Comparison of ENCODE assay signal across 7 cellular contexts in genomic region chr2:105373895-105374401, GRCh38. TPM values are rescaled to one million over a fixed set of nuclear protein-coding genes. Genes with fewer than 3 reads are reported as not detected.
DNase-seq lines count a peak whose midpoint lies in the region; ATAC-seq and TF ChIP-seq lines count a peak whose summit lies in the region.

No MANE protein-coding gene starts in this region.

- no peaks in the 10 kb centered on the region for H3K36me3 Mint-ChIP-seq in neural crest cell (ENCODE audit: low read depth)

- H3K27ac Mint-ChIP-seq in neural crest cell (ENCODE audit: unreplicated experiment): peak overlapping the region; percentile 45

- peaks cover 28% of the 10 kb centered on the region for H3K4me1 Mint-ChIP-seq in neural crest cell

- ATAC-seq in GM19043 (IDR thresholded peaks at IDR 0.05; ENCODE audit: low read depth, unreplicated experiment): peak; percentile 77
- ATAC-seq in HG02678 (IDR thresholded peaks at IDR 0.05; ENCODE audit: unreplicated experiment): peak; percentile 88

- peak; percentile 21 for DNase-seq in activated effector memory CD4-positive, alpha-beta T cell treated with Interleukin-2 at 50 U/mL for 16 hours
- DNase-seq in neural crest cell (ENCODE audit: low read depth, low spot score) (no peak), dedifferentiated amniotic fluid mesenchymal stem cell (ENCODE audit: extremely low spot score) (no peak), COR-L47 (lab: John Stamatoyannopoulos, UW) (no peak), HT-29 (ENCODE audit: low spot score) (no peak)

- no peaks in the 10 kb centered on the region for H3K9me3 Mint-ChIP-seq in neural crest cell

- TF ChIP-seq CTCF in neural crest cell (conservative IDR thresholded peaks at IDR 0.05): no peak

- no peak overlapping the region for H3K4me3 Mint-ChIP-seq in neural crest cell

- H3K27me3 Mint-ChIP-seq in neural crest cell (ENCODE audit: low read depth): no peaks in the 10 kb centered on the region

RNA-seq across cellular contexts. Expression of gene FHL2, which starts 24.9 kb away (rescaled TPM):
- 3.8 and 4.8 TPM in 2 replicates for total RNA-seq in neural crest cell
- 56.2 and 56.4 TPM in 2 replicates for total RNA-seq in HT-29 (2014; rRNA removed; shearing (Covaris generic))

RNA-seq across cellular contexts. Expression of gene C2orf49, which starts 36.6 kb away (rescaled TPM):
- total RNA-seq in neural crest cell: 19.9 and 20.0 TPM in 2 replicates
- total RNA-seq in HT-29 (2014; rRNA removed; shearing (Covaris generic)): 6.7 and 7.7 TPM in 2 replicates

RNA-seq across cellular contexts. Expression of gene TGFBRAP1, which starts 44.4 kb away (rescaled TPM):
- 19.6 and 23.8 TPM in 2 replicates for total RNA-seq in neural crest cell
- 35.0 and 35.8 TPM in 2 replicates for total RNA-seq in HT-29 (2014; rRNA removed; shearing (Covaris generic))
